3 cellular contexts compared by ENCODE assay signal in the genomic region with DNA sequence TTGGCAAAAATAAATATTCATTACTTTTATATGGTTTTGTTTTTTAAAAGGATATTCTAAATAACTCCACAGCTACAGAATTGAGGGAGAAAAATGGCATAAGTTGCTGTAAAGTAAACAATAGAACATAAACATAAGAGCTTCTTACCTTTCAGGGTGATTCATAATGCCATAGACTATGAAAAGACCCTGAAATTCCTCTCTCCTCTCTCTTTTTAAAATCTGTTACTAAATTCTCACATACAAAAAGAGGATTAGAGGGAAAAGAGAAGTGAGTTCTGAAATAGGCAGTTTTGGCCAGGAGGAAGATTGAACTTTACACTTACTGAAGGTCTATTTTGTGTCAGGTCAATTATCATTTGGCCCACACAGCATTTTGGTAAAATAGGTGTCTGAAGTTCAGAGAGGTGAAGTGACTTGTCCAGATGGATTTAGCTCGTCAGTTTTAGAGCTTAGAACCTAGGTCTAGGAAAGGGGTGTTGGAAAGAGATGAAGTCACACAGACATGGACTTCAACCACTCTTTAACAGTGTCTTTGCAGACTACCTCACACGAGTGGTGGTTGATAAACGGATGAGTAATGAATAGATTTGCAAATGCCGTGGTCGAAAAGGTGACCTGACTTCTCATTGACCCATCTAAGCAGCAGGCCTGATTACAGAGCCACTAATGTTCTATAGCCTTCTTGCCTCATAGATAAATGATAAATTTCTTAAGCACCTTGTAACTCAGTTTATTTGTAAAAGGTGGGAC.
A peak's percentile ranks its signal among the peaks of the same experiment; 100 is the strongest.
TF ChIP-seq lines count a peak whose summit lies in the region.

No MANE protein-coding gene starts in this region.

TF ChIP-seq in liver, 16 proteins besides CTCF, POLR2A, EP300 and RAD21 (continued from another document):
- TF ChIP-seq, protein P1, sequence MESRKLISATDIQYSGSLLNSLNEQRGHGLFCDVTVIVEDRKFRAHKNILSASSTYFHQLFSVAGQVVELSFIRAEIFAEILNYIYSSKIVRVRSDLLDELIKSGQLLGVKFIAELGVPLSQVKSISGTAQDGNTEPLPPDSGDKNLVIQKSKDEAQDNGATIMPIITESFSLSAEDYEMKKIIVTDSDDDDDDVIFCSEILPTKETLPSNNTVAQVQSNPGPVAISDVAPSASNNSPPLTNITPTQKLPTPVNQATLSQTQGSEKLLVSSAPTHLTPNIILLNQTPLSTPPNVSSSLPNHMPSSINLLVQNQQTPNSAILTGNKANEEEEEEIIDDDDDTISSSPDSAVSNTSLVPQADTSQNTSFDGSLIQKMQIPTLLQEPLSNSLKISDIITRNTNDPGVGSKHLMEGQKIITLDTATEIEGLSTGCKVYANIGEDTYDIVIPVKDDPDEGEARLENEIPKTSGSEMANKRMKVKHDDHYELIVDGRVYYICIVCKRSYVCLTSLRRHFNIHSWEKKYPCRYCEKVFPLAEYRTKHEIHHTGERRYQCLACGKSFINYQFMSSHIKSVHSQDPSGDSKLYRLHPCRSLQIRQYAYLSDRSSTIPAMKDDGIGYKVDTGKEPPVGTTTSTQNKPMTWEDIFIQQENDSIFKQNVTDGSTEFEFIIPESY (IDR thresholded peaks at IDR 0.05), result no peak
- TF ChIP-seq SP1 (IDR thresholded peaks at IDR 0.05), result peak; percentile 50
- peak; percentile 12 for TF ChIP-seq HNF4G (IDR thresholded peaks at IDR 0.05)
- TF ChIP-seq JUND (IDR thresholded peaks at IDR 0.05), result peak in 1 of 2 donors; percentile 58
- peak; percentile 87 to 90 for TF ChIP-seq HNF4A (conservative IDR thresholded peaks at IDR 0.05)
- peak; percentile 57 to 78 for TF ChIP-seq RXRA (IDR thresholded peaks at IDR 0.05)
- no peak for TF ChIP-seq TAF1 (conservative IDR thresholded peaks at IDR 0.05)
- no peak for TF ChIP-seq NR2F2 (IDR thresholded peaks at IDR 0.05)
- TF ChIP-seq, protein P2, sequence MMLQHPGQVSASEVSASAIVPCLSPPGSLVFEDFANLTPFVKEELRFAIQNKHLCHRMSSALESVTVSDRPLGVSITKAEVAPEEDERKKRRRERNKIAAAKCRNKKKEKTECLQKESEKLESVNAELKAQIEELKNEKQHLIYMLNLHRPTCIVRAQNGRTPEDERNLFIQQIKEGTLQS (IDR thresholded peaks at IDR 0.05), result no peak
- TF ChIP-seq, protein P3, sequence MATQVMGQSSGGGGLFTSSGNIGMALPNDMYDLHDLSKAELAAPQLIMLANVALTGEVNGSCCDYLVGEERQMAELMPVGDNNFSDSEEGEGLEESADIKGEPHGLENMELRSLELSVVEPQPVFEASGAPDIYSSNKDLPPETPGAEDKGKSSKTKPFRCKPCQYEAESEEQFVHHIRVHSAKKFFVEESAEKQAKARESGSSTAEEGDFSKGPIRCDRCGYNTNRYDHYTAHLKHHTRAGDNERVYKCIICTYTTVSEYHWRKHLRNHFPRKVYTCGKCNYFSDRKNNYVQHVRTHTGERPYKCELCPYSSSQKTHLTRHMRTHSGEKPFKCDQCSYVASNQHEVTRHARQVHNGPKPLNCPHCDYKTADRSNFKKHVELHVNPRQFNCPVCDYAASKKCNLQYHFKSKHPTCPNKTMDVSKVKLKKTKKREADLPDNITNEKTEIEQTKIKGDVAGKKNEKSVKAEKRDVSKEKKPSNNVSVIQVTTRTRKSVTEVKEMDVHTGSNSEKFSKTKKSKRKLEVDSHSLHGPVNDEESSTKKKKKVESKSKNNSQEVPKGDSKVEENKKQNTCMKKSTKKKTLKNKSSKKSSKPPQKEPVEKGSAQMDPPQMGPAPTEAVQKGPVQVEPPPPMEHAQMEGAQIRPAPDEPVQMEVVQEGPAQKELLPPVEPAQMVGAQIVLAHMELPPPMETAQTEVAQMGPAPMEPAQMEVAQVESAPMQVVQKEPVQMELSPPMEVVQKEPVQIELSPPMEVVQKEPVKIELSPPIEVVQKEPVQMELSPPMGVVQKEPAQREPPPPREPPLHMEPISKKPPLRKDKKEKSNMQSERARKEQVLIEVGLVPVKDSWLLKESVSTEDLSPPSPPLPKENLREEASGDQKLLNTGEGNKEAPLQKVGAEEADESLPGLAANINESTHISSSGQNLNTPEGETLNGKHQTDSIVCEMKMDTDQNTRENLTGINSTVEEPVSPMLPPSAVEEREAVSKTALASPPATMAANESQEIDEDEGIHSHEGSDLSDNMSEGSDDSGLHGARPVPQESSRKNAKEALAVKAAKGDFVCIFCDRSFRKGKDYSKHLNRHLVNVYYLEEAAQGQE (IDR thresholded peaks at IDR 0.05), result no peak
- TF ChIP-seq GABPA (IDR thresholded peaks at IDR 0.05 in 1 of 2, conservative IDR thresholded peaks at IDR 0.05 in 1 of 2), result no peak

TF ChIP-seq in HepG2, 621 proteins besides CTCF, POLR2A, EP300 and RAD21 (continued from another document):
- TF ChIP-seq, protein P4, sequence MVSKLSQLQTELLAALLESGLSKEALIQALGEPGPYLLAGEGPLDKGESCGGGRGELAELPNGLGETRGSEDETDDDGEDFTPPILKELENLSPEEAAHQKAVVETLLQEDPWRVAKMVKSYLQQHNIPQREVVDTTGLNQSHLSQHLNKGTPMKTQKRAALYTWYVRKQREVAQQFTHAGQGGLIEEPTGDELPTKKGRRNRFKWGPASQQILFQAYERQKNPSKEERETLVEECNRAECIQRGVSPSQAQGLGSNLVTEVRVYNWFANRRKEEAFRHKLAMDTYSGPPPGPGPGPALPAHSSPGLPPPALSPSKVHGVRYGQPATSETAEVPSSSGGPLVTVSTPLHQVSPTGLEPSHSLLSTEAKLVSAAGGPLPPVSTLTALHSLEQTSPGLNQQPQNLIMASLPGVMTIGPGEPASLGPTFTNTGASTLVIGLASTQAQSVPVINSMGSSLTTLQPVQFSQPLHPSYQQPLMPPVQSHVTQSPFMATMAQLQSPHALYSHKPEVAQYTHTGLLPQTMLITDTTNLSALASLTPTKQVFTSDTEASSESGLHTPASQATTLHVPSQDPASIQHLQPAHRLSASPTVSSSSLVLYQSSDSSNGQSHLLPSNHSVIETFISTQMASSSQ (IDR thresholded peaks at IDR 0.05; ENCODE audit: low read depth), result no peak
- TF ChIP-seq, protein P4 (CRISPR knock-in tag; IDR thresholded peaks at IDR 0.05; ENCODE audit: borderline replicate concordance), result no peak
- TF ChIP-seq JARID2 (CRISPR knock-in tag; IDR thresholded peaks at IDR 0.05; ENCODE audit: insufficient replicate concordance), result no peak
- TF ChIP-seq DNMT3B (CRISPR knock-in tag; conservative IDR thresholded peaks at IDR 0.05), result no peak
- TF ChIP-seq, protein P5, sequence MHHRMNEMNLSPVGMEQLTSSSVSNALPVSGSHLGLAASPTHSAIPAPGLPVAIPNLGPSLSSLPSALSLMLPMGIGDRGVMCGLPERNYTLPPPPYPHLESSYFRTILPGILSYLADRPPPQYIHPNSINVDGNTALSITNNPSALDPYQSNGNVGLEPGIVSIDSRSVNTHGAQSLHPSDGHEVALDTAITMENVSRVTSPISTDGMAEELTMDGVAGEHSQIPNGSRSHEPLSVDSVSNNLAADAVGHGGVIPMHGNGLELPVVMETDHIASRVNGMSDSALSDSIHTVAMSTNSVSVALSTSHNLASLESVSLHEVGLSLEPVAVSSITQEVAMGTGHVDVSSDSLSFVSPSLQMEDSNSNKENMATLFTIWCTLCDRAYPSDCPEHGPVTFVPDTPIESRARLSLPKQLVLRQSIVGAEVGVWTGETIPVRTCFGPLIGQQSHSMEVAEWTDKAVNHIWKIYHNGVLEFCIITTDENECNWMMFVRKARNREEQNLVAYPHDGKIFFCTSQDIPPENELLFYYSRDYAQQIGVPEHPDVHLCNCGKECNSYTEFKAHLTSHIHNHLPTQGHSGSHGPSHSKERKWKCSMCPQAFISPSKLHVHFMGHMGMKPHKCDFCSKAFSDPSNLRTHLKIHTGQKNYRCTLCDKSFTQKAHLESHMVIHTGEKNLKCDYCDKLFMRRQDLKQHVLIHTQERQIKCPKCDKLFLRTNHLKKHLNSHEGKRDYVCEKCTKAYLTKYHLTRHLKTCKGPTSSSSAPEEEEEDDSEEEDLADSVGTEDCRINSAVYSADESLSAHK (CRISPR knock-in tag; IDR thresholded peaks at IDR 0.05; ENCODE audit: borderline replicate concordance), result no peak
- TF ChIP-seq ZNF614 (CRISPR knock-in tag; IDR thresholded peaks at IDR 0.05; ENCODE audit: borderline replicate concordance), result no peak
- TF ChIP-seq, protein P6, sequence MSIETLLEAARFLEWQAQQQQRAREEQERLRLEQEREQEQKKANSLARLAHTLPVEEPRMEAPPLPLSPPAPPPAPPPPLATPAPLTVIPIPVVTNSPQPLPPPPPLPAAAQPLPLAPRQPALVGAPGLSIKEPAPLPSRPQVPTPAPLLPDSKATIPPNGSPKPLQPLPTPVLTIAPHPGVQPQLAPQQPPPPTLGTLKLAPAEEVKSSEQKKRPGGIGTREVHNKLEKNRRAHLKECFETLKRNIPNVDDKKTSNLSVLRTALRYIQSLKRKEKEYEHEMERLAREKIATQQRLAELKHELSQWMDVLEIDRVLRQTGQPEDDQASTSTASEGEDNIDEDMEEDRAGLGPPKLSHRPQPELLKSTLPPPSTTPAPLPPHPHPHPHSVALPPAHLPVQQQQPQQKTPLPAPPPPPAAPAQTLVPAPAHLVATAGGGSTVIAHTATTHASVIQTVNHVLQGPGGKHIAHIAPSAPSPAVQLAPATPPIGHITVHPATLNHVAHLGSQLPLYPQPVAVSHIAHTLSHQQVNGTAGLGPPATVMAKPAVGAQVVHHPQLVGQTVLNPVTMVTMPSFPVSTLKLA (IDR thresholded peaks at IDR 0.05), result no peak

TF ChIP-seq in SK-N-SH treated with all-trans-retinoic acid at 6 μM for 48 hours, 23 proteins besides CTCF, POLR2A, EP300 and RAD21 (continued from another document):
- TF ChIP-seq, protein P7, sequence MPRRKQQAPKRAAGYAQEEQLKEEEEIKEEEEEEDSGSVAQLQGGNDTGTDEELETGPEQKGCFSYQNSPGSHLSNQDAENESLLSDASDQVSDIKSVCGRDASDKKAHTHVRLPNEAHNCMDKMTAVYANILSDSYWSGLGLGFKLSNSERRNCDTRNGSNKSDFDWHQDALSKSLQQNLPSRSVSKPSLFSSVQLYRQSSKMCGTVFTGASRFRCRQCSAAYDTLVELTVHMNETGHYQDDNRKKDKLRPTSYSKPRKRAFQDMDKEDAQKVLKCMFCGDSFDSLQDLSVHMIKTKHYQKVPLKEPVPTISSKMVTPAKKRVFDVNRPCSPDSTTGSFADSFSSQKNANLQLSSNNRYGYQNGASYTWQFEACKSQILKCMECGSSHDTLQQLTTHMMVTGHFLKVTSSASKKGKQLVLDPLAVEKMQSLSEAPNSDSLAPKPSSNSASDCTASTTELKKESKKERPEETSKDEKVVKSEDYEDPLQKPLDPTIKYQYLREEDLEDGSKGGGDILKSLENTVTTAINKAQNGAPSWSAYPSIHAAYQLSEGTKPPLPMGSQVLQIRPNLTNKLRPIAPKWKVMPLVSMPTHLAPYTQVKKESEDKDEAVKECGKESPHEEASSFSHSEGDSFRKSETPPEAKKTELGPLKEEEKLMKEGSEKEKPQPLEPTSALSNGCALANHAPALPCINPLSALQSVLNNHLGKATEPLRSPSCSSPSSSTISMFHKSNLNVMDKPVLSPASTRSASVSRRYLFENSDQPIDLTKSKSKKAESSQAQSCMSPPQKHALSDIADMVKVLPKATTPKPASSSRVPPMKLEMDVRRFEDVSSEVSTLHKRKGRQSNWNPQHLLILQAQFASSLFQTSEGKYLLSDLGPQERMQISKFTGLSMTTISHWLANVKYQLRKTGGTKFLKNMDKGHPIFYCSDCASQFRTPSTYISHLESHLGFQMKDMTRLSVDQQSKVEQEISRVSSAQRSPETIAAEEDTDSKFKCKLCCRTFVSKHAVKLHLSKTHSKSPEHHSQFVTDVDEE (CRISPR knock-in tag; IDR thresholded peaks at IDR 0.05), result no peak
- TF ChIP-seq, protein P8, sequence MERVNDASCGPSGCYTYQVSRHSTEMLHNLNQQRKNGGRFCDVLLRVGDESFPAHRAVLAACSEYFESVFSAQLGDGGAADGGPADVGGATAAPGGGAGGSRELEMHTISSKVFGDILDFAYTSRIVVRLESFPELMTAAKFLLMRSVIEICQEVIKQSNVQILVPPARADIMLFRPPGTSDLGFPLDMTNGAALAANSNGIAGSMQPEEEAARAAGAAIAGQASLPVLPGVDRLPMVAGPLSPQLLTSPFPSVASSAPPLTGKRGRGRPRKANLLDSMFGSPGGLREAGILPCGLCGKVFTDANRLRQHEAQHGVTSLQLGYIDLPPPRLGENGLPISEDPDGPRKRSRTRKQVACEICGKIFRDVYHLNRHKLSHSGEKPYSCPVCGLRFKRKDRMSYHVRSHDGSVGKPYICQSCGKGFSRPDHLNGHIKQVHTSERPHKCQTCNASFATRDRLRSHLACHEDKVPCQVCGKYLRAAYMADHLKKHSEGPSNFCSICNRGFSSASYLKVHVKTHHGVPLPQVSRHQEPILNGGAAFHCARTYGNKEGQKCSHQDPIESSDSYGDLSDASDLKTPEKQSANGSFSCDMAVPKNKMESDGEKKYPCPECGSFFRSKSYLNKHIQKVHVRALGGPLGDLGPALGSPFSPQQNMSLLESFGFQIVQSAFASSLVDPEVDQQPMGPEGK (CRISPR knock-in tag; IDR thresholded peaks at IDR 0.05; ENCODE audit: borderline replicate concordance), result no peak
